In the genomic region with DNA sequence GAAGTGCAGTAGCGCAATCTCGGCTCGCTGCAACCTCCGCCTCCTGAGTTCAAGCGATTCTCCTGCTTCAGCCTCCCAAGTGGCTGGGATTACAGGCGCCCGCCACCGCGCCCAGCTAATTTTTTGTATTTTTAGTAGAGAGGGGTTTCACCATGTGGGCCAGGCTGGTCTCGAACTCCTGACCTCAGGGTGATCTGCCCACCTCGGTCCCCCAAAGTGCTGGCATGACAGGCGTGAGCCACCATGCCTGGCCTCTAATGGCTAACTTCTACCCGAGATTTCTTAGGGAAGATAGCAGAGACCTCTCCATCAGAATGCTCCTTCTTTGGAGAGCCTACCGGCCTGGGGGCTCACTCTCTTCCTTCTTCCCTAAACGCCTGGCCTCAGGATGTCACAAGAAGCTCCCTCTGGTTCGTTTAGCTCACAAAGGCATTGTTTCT, we compare ENCODE assay signal across 7 cellular contexts. TPM values are rescaled to one million over a fixed set of nuclear protein-coding genes. Genes with fewer than 3 reads are reported as not detected.
DNase-seq lines count a peak whose midpoint lies in the region; ATAC-seq and TF ChIP-seq lines count a peak whose summit lies in the region.
"Not testable (repeated sequence)": the region's sequence is repeated elsewhere in the genome, so short reads cannot be mapped to it uniquely, and the experiment has no call there.
"Had no signal": no experiment of that assay in that cellular context is flagged by ENCODE, and none has a peak within 500 bp of the region (broad histone marks: within the 10 kb centered on the region; RNA-seq: fewer than 3 reads in every experiment).

No MANE protein-coding gene starts in this region.

- intact Hi-C loops in body of pancreas (cut with DNase I): not testable (repeated sequence)

- peak overlapping the region; percentile 72 for H2AFZ ChIP-seq in neuron (ENCODE audit: low read depth, low read length)

- H3K4me1 ChIP-seq in body of pancreas: peaks cover 19% of the 10 kb centered on the region
- peaks cover 0 to 21% of the 10 kb centered on the region in 2 donors for H3K4me1 ChIP-seq in right atrium auricular region
- H3K4me1 ChIP-seq in neuron (ENCODE audit: insufficient read depth, low read length): peaks cover 17% of the 10 kb centered on the region
- peaks cover 0 to 35% (median 16%) of the 10 kb centered on the region in 4 donors for H3K4me1 ChIP-seq in tibial nerve

- peaks cover 14% of the 10 kb centered on the region for H3K36me3 Mint-ChIP-seq in T-cell

- not testable (repeated sequence) for TF ChIP-seq CTCF in GM12875 (IDR thresholded peaks at IDR 0.05; ENCODE audit: borderline replicate concordance, insufficient read depth, low read depth, low read length); body of pancreas (IDR thresholded peaks at IDR 0.05); right atrium auricular region (IDR thresholded peaks at IDR 0.05)
- TF ChIP-seq CTCF in tibial nerve (IDR thresholded peaks at IDR 0.05): peak in 1 of 5 experiments; percentile 5

- peak overlapping the region; percentile 88 to 94 for H3K27ac Mint-ChIP-seq in T-cell

- not testable (repeated sequence) for DNase-seq in T-cell; body of pancreas; right atrium auricular region (ENCODE audit: low spot score); tibial nerve (ENCODE audit: low spot score in 2 of 2)

- 9 to 12% methylated on average over 13 to 16 of the region's 16 CpGs for WGBS in body of pancreas, 2 donors
- WGBS in tibial nerve, 2 donors: 14 to 16% methylated on average over 15 to 16 of the region's 16 CpGs

- TF ChIP-seq POLR2A in body of pancreas (IDR thresholded peaks at IDR 0.05); tibial nerve (IDR thresholded peaks at IDR 0.05): not testable (repeated sequence)

- H3K4me3 ChIP-seq in GM12875 (ENCODE audit: low read depth, low read length) (peak overlapping the region; percentile 43), right atrium auricular region (peak overlapping the region; percentile 47 to 78), neuron (ENCODE audit: low read length) (peak overlapping the region; percentile 94), tibial nerve (peak overlapping the region; percentile 26 to 69 (median 42))
- not testable (repeated sequence) for H3K4me3 ChIP-seq in body of pancreas

- peak overlapping the region; percentile 91 to 97 (median 93) for H3K4me3 Mint-ChIP-seq in T-cell

- not testable (repeated sequence) for H3K9me3 Mint-ChIP-seq in T-cell

- CTCF ChIA-PET in T-cell (lab: Charles Lee): interaction anchor here in 1 of 2 donors (1.3 kb wide), 1 partner anchor 108 kb away, joined by 5 read pairs; a partner anchor contains a TSS

- peaks cover 23 to 33% (median 23%) of the 10 kb centered on the region in 3 donors for H3K4me1 Mint-ChIP-seq in T-cell

- H3K36me3 ChIP-seq in body of pancreas (replicated peaks in 1 of 2; ENCODE audit: insufficient read depth in 1 of 2, low read depth in 2 of 2) (peaks cover 7 to 10% of the 10 kb centered on the region in 2 donors), right atrium auricular region (peaks cover 17% of the 10 kb centered on the region), tibial nerve (peaks cover 3 to 19% (median 6%) of the 10 kb centered on the region in 3 donors)
- not testable (repeated sequence) for H3K36me3 ChIP-seq in neuron (ENCODE audit: insufficient read depth, low read length)

- POLR2A ChIA-PET in T-cell (lab: Charles Lee): interaction anchor here (0.6 to 1.3 kb wide), 3 partner anchors 20 to 666 kb away, joined by 3 to 4 read pairs (median 3); no protein-coding TSS in a partner anchor

- H3K27ac ChIP-seq in body of pancreas (peak overlapping the region in 3 of 4 donors; percentile 80 to 90 (median 80)), right atrium auricular region (peak overlapping the region; percentile 86 to 92), tibial nerve (peak overlapping the region in 3 of 4 donors; percentile 67 to 89 (median 89))

- H3K27me3 Mint-ChIP-seq in T-cell: not testable (repeated sequence)

- H3K9me3 ChIP-seq in body of pancreas; right atrium auricular region; neuron (ENCODE audit: low read length); tibial nerve: not testable (repeated sequence)

- not testable (repeated sequence) for ATAC-seq in T-cell (replicated peaks in 1 of 4); body of pancreas

- not testable (repeated sequence) for H3K27me3 ChIP-seq in body of pancreas; right atrium auricular region; neuron (ENCODE audit: insufficient read depth, low read length); tibial nerve

- TF ChIP-seq EP300 in tibial nerve (IDR thresholded peaks at IDR 0.05): not testable (repeated sequence)

RNA-seq across cellular contexts. Expression of a gene that starts 1.5 kb away (rescaled TPM):
- total RNA-seq in T-cell (10 to 100 TPM; 15.9 to 29.2 (median 19.9) TPM), body of pancreas (10 to 100 TPM; 29.3 to 30.6 TPM), right atrium auricular region (10 to 100 TPM; 28.0 to 37.7 TPM), tibial nerve (10 to 100 TPM; 25.8 to 44.6 (median 33.8) TPM)

RNA-seq across cellular contexts. Expression of a gene that starts 14.7 kb away (rescaled TPM):
- total RNA-seq in T-cell: under 1 TPM in 3 of 5 donors, not detected in 2; 0.13 to 0.96 (median 0.57) TPM
- total RNA-seq in body of pancreas: 10 to 100 TPM in 1 of 2 donors, 1 to 10 TPM in 1; 7.3 to 19.2 TPM
- total RNA-seq in right atrium auricular region: not detected
- total RNA-seq in tibial nerve: under 1 TPM in 3 of 4 donors, not detected in 1; 0.22 to 0.84 (median 0.59) TPM
- total RNA-seq: Daoy had no signal

RNA-seq across cellular contexts. Expression of a gene that starts 33.4 kb away (rescaled TPM):
- 10 to 100 TPM; 49.1 to 83.8 (median 78.9) TPM for total RNA-seq in T-cell
- total RNA-seq in body of pancreas: 10 to 100 TPM; 35.8 to 87.7 TPM
- 10 to 100 TPM; 10.5 to 19.1 TPM for total RNA-seq in right atrium auricular region
- total RNA-seq in tibial nerve: 10 to 100 TPM; 38.2 to 63.9 (median 46.8) TPM

RNA-seq across cellular contexts. Expression of a gene that starts 36.6 kb away (rescaled TPM):
- total RNA-seq in T-cell: 100 to 1,000 TPM in 1 of 5 donors, 10 to 100 TPM in 2, 1 to 10 TPM in 2; 6.3 to 105 (median 67.9) TPM
- 100 to 1,000 TPM in 1 of 2 donors, 10 to 100 TPM in 1; 87.0 to 131 TPM for total RNA-seq in body of pancreas
- 100 to 1,000 TPM; 131 to 232 TPM for total RNA-seq in right atrium auricular region
- 100 to 1,000 TPM; 134 to 186 (median 168) TPM for total RNA-seq in tibial nerve

RNA-seq across cellular contexts. Expression of a gene that starts 37.7 kb away (rescaled TPM):
- 1 to 10 TPM; 1.0 to 3.5 (median 3.1) TPM for total RNA-seq in T-cell
- total RNA-seq in body of pancreas: 1 to 10 TPM in 1 of 2 donors, not detected in 1; 2.1 TPM
- total RNA-seq in right atrium auricular region: under 1 TPM; 0.47 to 0.52 TPM
- 1 to 10 TPM in 3 of 4 donors, under 1 TPM in 1; 0.63 to 3.5 (median 2.9) TPM for total RNA-seq in tibial nerve

Comparison
In these comparisons a context has a peak if more than half of its experiments do, and no peak if none do; other contexts are left out.
1. RNA of a gene that starts 14.7 kb away (total RNA-seq): 7.3 to 19.2 TPM in body of pancreas; 0.22 to 0.84 TPM in tibial nerve, not detected in right atrium auricular region and 0.13 to 0.96 TPM in T-cell; every median in the first group is over 4 times any median in the second.
2. Peak in every context shown above with its lines, with median percentiles within 50 percentile points of each other: H3K27ac ChIP-seq.